ENCODE assay signal across 1 cellular context in genomic region chr1:27604579-27605299, GRCh38.
TF ChIP-seq lines count a peak whose summit lies in the region.

No MANE protein-coding gene starts in this region.

TF ChIP-seq in HepG2, 621 proteins besides CTCF, POLR2A, EP300 and RAD21:
- TF ChIP-seq ZNF280B (CRISPR knock-in tag; IDR thresholded peaks at IDR 0.05; ENCODE audit: borderline replicate concordance) (no peak), SRY (CRISPR knock-in tag; IDR thresholded peaks at IDR 0.05) (no peak), TMF1 (CRISPR knock-in tag; IDR thresholded peaks at IDR 0.05; ENCODE audit: low read depth) (no peak), HNRNPK (IDR thresholded peaks at IDR 0.05; ENCODE audit: low read depth, low read length, poor library complexity, severe bottlenecking) (no peak), TRAFD1 (CRISPR knock-in tag; IDR thresholded peaks at IDR 0.05; ENCODE audit: borderline replicate concordance) (no peak), ZFP90 (CRISPR knock-in tag; IDR thresholded peaks at IDR 0.05; ENCODE audit: borderline replicate concordance) (no peak), RXRA (CRISPR knock-in tag; IDR thresholded peaks at IDR 0.05) (no peak), SNAI1 (CRISPR knock-in tag; IDR thresholded peaks at IDR 0.05; ENCODE audit: borderline replicate concordance) (no peak), TERF1 (CRISPR knock-in tag; IDR thresholded peaks at IDR 0.05) (no peak), THAP9 (CRISPR knock-in tag; IDR thresholded peaks at IDR 0.05; ENCODE audit: borderline replicate concordance) (no peak), MXD4 (CRISPR knock-in tag; IDR thresholded peaks at IDR 0.05) (no peak), MYPOP (CRISPR knock-in tag; IDR thresholded peaks at IDR 0.05) (no peak), PLRG1 (conservative IDR thresholded peaks at IDR 0.05) (no peak), ZNF629 (CRISPR knock-in tag; conservative IDR thresholded peaks at IDR 0.05) (peak; percentile 62; the same call in 1 of the 2 replicates), GATA4 (IDR thresholded peaks at IDR 0.05; ENCODE audit: borderline replicate concordance, low read depth) (no peak), POGK (CRISPR knock-in tag; conservative IDR thresholded peaks at IDR 0.05) (no peak), SOX5 (CRISPR knock-in tag; IDR thresholded peaks at IDR 0.05; ENCODE audit: borderline replicate concordance) (no peak), HNF1B (CRISPR knock-in tag; IDR thresholded peaks at IDR 0.05) (0 out of 2 replicates have a peak, but pooled peaks have one; percentile 1), NFYC (CRISPR knock-in tag; IDR thresholded peaks at IDR 0.05) (no peak), PATZ1 (CRISPR knock-in tag; IDR thresholded peaks at IDR 0.05) (peak; percentile 36; the same call in 1 of the 2 replicates), ZNF564 (CRISPR knock-in tag; IDR thresholded peaks at IDR 0.05) (no peak), NFATC3 (CRISPR knock-in tag; IDR thresholded peaks at IDR 0.05) (no peak), ETV5 (CRISPR knock-in tag; IDR thresholded peaks at IDR 0.05; ENCODE audit: borderline replicate concordance) (no peak), NAIF1 (CRISPR knock-in tag; IDR thresholded peaks at IDR 0.05; ENCODE audit: borderline replicate concordance) (no peak), MTA1 (CRISPR knock-in tag; IDR thresholded peaks at IDR 0.05; ENCODE audit: borderline replicate concordance) (0 out of 2 replicates have a peak, but pooled peaks have one; percentile 46), ZMYM4 (CRISPR knock-in tag; IDR thresholded peaks at IDR 0.05) (0 out of 2 replicates have a peak, but pooled peaks have one; percentile 16), ZNF761 (CRISPR knock-in tag; conservative IDR thresholded peaks at IDR 0.05) (no peak), CBX5 (CRISPR knock-in tag; IDR thresholded peaks at IDR 0.05; ENCODE audit: borderline replicate concordance) (no peak), EED (CRISPR knock-in tag; IDR thresholded peaks at IDR 0.05) (no peak), SIX1 (CRISPR knock-in tag; IDR thresholded peaks at IDR 0.05; ENCODE audit: borderline replicate concordance) (no peak), ZNF263 (CRISPR knock-in tag; IDR thresholded peaks at IDR 0.05) (0 out of 2 replicates have a peak, but pooled peaks have one; percentile 47), KLF13 (CRISPR knock-in tag; IDR thresholded peaks at IDR 0.05) (no peak), CENPX (CRISPR knock-in tag; IDR thresholded peaks at IDR 0.05) (no peak)
